In genomic region chr10:76315240-76315639, GRCh38 we compare ENCODE assay signal across 17 cellular contexts.
"Had no signal": no experiment of that assay in that cellular context is flagged by ENCODE, and none has a peak within 500 bp of the region (broad histone marks: within the 10 kb centered on the region; RNA-seq: fewer than 3 reads in every experiment).

No MANE protein-coding gene starts in this region.

- H3K36me3 Mint-ChIP-seq: activated naive CD8-positive, alpha-beta T cell treated with anti-CD3 and anti-CD28 coated beads for 36 hours; natural killer cell; stimulated activated memory B cell treated with anti-CD40 and anti-IgM and Interleukin-4, amounts not matched to agents 10 μg/mL and 1 μg/mL and 100 μg/mL, for 72 hours had no signal

- H3K27ac Mint-ChIP-seq: activated CD4-positive, alpha-beta T cell treated with anti-CD3 and anti-CD28 coated beads, Interleukin-2, amount 10 ng/mL, durations not matched to agents 24 days and 14 days; activated naive CD8-positive, alpha-beta T cell treated with anti-CD3 and anti-CD28 coated beads for 36 hours; natural killer cell; stimulated activated memory B cell treated with anti-CD40 and anti-IgM and Interleukin-4, amounts not matched to agents 10 μg/mL and 1 μg/mL and 100 μg/mL, for 72 hours had no signal

- H3K4me3 ChIP-seq: coronary artery, esophagus squamous epithelium, transverse colon, vagina had no signal

- H3K9me3 Mint-ChIP-seq: activated CD4-positive, alpha-beta T cell treated with anti-CD3 and anti-CD28 coated beads, Interleukin-2, amount 10 ng/mL, durations not matched to agents 24 days and 14 days; activated naive CD8-positive, alpha-beta T cell treated with anti-CD3 and anti-CD28 coated beads for 36 hours; natural killer cell had no signal

- H3K4me3 Mint-ChIP-seq: activated CD4-positive, alpha-beta T cell treated with anti-CD3 and anti-CD28 coated beads, Interleukin-2, amount 10 ng/mL, durations not matched to agents 24 days and 14 days; activated naive CD8-positive, alpha-beta T cell treated with anti-CD3 and anti-CD28 coated beads for 36 hours; central memory CD8-positive, alpha-beta T cell; natural killer cell; stimulated activated memory B cell treated with anti-CD40 and anti-IgM and Interleukin-4, amounts not matched to agents 10 μg/mL and 1 μg/mL and 100 μg/mL, for 72 hours had no signal

- DNase-seq: activated CD4-positive, alpha-beta T cell treated with anti-CD3 and anti-CD28 coated beads, Interleukin-2, amount 10 ng/mL, durations not matched to agents 24 days and 14 days; activated CD4-positive, CD25-positive, alpha-beta regulatory T cell; activated CD8-positive, alpha-beta memory T cell treated with anti-CD3 and anti-CD28 coated beads for 24 hours; activated naive CD8-positive, alpha-beta T cell treated with anti-CD3 and anti-CD28 coated beads for 36 hours; brain microvascular endothelial cell; esophagus squamous epithelium; hippocampal formation; kidney glomerular epithelial cell; mesendoderm; natural killer cell; nucleus accumbens; stimulated activated CD4-positive, alpha-beta T cell treated with anti-CD3 and anti-CD28 coated beads, Interleukin-2, amount 100 ng/mL, for 48 hours; transverse colon had no signal

- H3K4me1 ChIP-seq: vagina had no signal

- H3K36me3 ChIP-seq: brain microvascular endothelial cell, esophagus squamous epithelium, transverse colon, vagina had no signal

- H3K27me3 ChIP-seq: brain microvascular endothelial cell, esophagus squamous epithelium, transverse colon, vagina had no signal

- H3K27me3 Mint-ChIP-seq: activated CD4-positive, alpha-beta T cell treated with anti-CD3 and anti-CD28 coated beads, Interleukin-2, amount 10 ng/mL, durations not matched to agents 24 days and 14 days; central memory CD8-positive, alpha-beta T cell; stimulated activated memory B cell treated with anti-CD40 and anti-IgM and Interleukin-4, amounts not matched to agents 10 μg/mL and 1 μg/mL and 100 μg/mL, for 72 hours had no signal

- H3K4me1 Mint-ChIP-seq: activated CD4-positive, alpha-beta T cell treated with anti-CD3 and anti-CD28 coated beads, Interleukin-2, amount 10 ng/mL, durations not matched to agents 24 days and 14 days; activated naive CD8-positive, alpha-beta T cell treated with anti-CD3 and anti-CD28 coated beads for 36 hours; central memory CD8-positive, alpha-beta T cell; natural killer cell; stimulated activated memory B cell treated with anti-CD40 and anti-IgM and Interleukin-4, amounts not matched to agents 10 μg/mL and 1 μg/mL and 100 μg/mL, for 72 hours had no signal

- H3K9me3 ChIP-seq: esophagus squamous epithelium, transverse colon, vagina had no signal

- H3K27ac ChIP-seq: brain microvascular endothelial cell, coronary artery, esophagus squamous epithelium, transverse colon, vagina had no signal
